ENCODE assay signal across 14 cellular contexts in the genomic region with DNA sequence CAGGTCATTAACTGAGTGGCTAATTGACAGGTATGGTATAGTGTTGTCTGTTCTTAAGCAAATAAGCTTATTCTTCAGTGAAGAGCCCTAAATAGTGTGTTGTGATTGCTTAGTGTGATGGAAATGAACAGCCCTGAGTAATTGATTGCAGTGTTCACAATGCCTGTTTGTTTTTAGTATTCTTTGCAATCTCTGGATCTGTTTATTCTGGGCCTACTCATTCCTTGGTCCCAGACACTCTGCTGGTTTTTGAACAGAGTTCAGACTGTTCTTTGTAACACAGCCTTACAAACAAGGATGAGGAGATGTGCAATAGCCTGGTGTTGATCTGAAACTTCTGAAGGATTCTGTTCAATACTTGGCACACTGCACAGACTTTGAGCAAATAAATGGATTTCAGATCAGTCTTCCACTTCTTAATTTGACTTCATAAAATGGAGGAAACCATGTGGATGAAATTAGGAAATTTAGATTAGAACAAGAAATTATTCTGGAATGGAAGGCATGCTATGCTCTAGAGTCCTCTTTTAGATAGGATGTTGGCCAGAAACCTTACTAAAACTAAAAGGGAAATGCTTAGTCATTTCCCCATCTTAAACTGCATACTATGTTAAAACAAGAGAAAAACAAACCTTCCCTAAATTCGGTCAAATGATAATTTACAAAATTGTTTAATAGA.
DNase-seq lines count a peak whose midpoint lies in the region; ATAC-seq and TF ChIP-seq lines count a peak whose summit lies in the region.
"Had no signal": no experiment of that assay in that cellular context is flagged by ENCODE, and none has a peak within 500 bp of the region (broad histone marks: within the 10 kb centered on the region; RNA-seq: fewer than 3 reads in every experiment).

No MANE protein-coding gene starts in this region.

- H3K36me3 Mint-ChIP-seq in activated T-helper 2 cell treated with anti-CD3 and anti-CD28 coated beads, Interferon-gamma antibody, Interleukin-2, Interleukin-4, amounts not matched to agents 10 μg/mL and 5 μg/mL and 100 μg/mL, durations not matched to agents 14 hours and 24 hours and 36 hours (ENCODE audit: low read depth) = no peaks in the 10 kb centered on the region
- H3K36me3 Mint-ChIP-seq: activated naive CD4-positive, alpha-beta T cell treated with anti-CD3 and anti-CD28 coated beads, Interleukin-2, amount 50 U/mL, for 24 hours; naive thymus-derived CD4-positive, alpha-beta T cell had no signal

- no peaks in the 10 kb centered on the region for H3K4me1 Mint-ChIP-seq in activated T-helper 2 cell treated with anti-CD3 and anti-CD28 coated beads, Interferon-gamma antibody, Interleukin-2, Interleukin-4, amounts not matched to agents 10 μg/mL and 5 μg/mL and 100 μg/mL, durations not matched to agents 14 hours and 24 hours and 36 hours (ENCODE audit: low read depth)
- H3K4me1 Mint-ChIP-seq: activated naive CD4-positive, alpha-beta T cell treated with anti-CD3 and anti-CD28 coated beads, Interleukin-2, amount 50 U/mL, for 24 hours; naive thymus-derived CD4-positive, alpha-beta T cell had no signal

- no peak for TF ChIP-seq EP300 in SK-N-SH (IDR thresholded peaks at IDR 0.05; ENCODE audit: borderline replicate concordance in 1 of 2, low read depth in 1 of 2, low read length in 1 of 2)

- intact Hi-C loops in activated T-helper 2 cell treated with anti-CD3 and anti-CD28 coated beads, Interferon-gamma antibody, Interleukin-2, Interleukin-4, amounts not matched to agents 10 μg/mL and 5 μg/mL and 100 μg/mL, durations not matched to agents 14 hours and 24 hours and 36 hours (cut with micrococcal nuclease) = no loop called here

- H4K20me1 ChIP-seq in SK-N-SH (ENCODE audit: insufficient read depth) (no peaks in the 10 kb centered on the region), OCI-LY3 (ENCODE audit: insufficient read depth, low read length) (no peaks in the 10 kb centered on the region)

- no peaks in the 10 kb centered on the region for H3K27me3 ChIP-seq in SK-N-SH (ENCODE audit: insufficient read depth)
- no peaks in the 10 kb centered on the region for H3K27me3 ChIP-seq in OCI-LY3 (ENCODE audit: low read depth, low read length)

- no peaks in the 10 kb centered on the region for H3K79me2 ChIP-seq in SK-N-SH (ENCODE audit: insufficient read depth)
- no peaks in the 10 kb centered on the region for H3K79me2 ChIP-seq in OCI-LY3 (ENCODE audit: low read length)

- H3K36me3 ChIP-seq in SK-N-SH (replicated peaks in 1 of 2; ENCODE audit: control insufficient read depth in 1 of 2, insufficient read depth in 2 of 2, low read length in 1 of 2) (no peaks in the 10 kb centered on the region), OCI-LY3 (replicated peaks; ENCODE audit: low read depth, low read length) (no peaks in the 10 kb centered on the region)

- POLR2A ChIA-PET in SK-N-SH (lab: Yijun Ruan, JAX) = no interaction called here

- H3K27ac ChIP-seq in SK-N-SH (ENCODE audit: low read depth in 2 of 2, low read length in 1 of 2) (peak overlapping the region in 1 of 2 experiments; percentile 3; a peak in 1 of 4 replicates), OCI-LY3 (ENCODE audit: low read length) (no peak overlapping the region)

- H2AFZ ChIP-seq in SK-N-SH (ENCODE audit: low read depth) (peak overlapping the region; percentile 47), OCI-LY3 (ENCODE audit: low read depth, low read length) (0 out of 2 replicates have a peak overlapping the region, but pooled peaks have one; percentile 29)

- ATAC-seq in SK-N-SH treated with all-trans-retinoic acid at 6 μM for 48 hours (no peak), HG02981 (IDR thresholded peaks at IDR 0.05; ENCODE audit: unreplicated experiment) (no peak)
- ATAC-seq: naive thymus-derived CD4-positive, alpha-beta T cell; Right ventricle myocardium inferior had no signal

- TF ChIP-seq RAD21 in SK-N-SH (IDR thresholded peaks at IDR 0.05; ENCODE audit: low read length) = no peak

- H3F3A ChIP-seq in SK-N-SH (replicated peaks; ENCODE audit: insufficient read depth) = no peaks in the 10 kb centered on the region

- CTCF ChIA-PET in SK-N-SH (lab: Yijun Ruan, JAX) = no interaction called here

- H3K9me3 ChIP-seq in SK-N-SH (no peaks in the 10 kb centered on the region), OCI-LY3 (ENCODE audit: insufficient read depth, low read length) (no peaks in the 10 kb centered on the region)

- DNase-seq in SK-N-SH = no peak
- peak; percentile 8 to 10 for DNase-seq in foreskin fibroblast
- DNase-seq in NCI-H524 (lab: John Stamatoyannopoulos, UW) = no peak
- DNase-seq in stimulated activated CD4-positive, alpha-beta T cell treated with anti-CD3 and anti-CD28 coated beads, Interleukin-1b, Interleukin-23, amount 100 ng/mL, for 48 hours = no peak
- no peak for DNase-seq in activated T-helper 2 cell treated with anti-CD3 and anti-CD28 coated beads, Interferon-gamma antibody, Interleukin-2, Interleukin-4, amounts not matched to agents 10 μg/mL and 5 μg/mL and 100 μg/mL, durations not matched to agents 14 hours and 24 hours and 36 hours (ENCODE audit: low spot score)
- DNase-seq: activated CD4-positive, alpha-beta T cell treated with anti-CD3 and anti-CD28 coated beads for 4 hours; naive thymus-derived CD4-positive, alpha-beta T cell; NCI-H1694; small intestine had no signal

- no peaks in the 10 kb centered on the region for H3K27me3 Mint-ChIP-seq in activated T-helper 2 cell treated with anti-CD3 and anti-CD28 coated beads, Interferon-gamma antibody, Interleukin-2, Interleukin-4, amounts not matched to agents 10 μg/mL and 5 μg/mL and 100 μg/mL, durations not matched to agents 14 hours and 24 hours and 36 hours (ENCODE audit: low read depth)
- H3K27me3 Mint-ChIP-seq: activated naive CD4-positive, alpha-beta T cell treated with anti-CD3 and anti-CD28 coated beads, Interleukin-2, amount 50 U/mL, for 24 hours; naive thymus-derived CD4-positive, alpha-beta T cell had no signal

- H3K4me3 ChIP-seq in SK-N-SH (ENCODE audit: low read depth in 2 of 2, low read length in 1 of 2) (no peak overlapping the region), OCI-LY3 (ENCODE audit: low read length) (no peak overlapping the region), foreskin fibroblast (ENCODE audit: low read depth in 1 of 2, low read length in 2 of 2) (no peak overlapping the region)

- no peaks in the 10 kb centered on the region for H3K9me2 ChIP-seq in SK-N-SH

- peaks cover 5% of the 10 kb centered on the region for H3K9me3 Mint-ChIP-seq in activated T-helper 2 cell treated with anti-CD3 and anti-CD28 coated beads, Interferon-gamma antibody, Interleukin-2, Interleukin-4, amounts not matched to agents 10 μg/mL and 5 μg/mL and 100 μg/mL, durations not matched to agents 14 hours and 24 hours and 36 hours
- H3K9me3 Mint-ChIP-seq: activated naive CD4-positive, alpha-beta T cell treated with anti-CD3 and anti-CD28 coated beads, Interleukin-2, amount 50 U/mL, for 24 hours had no signal

- no peak overlapping the region for H3K27ac Mint-ChIP-seq in activated T-helper 2 cell treated with anti-CD3 and anti-CD28 coated beads, Interferon-gamma antibody, Interleukin-2, Interleukin-4, amounts not matched to agents 10 μg/mL and 5 μg/mL and 100 μg/mL, durations not matched to agents 14 hours and 24 hours and 36 hours
- H3K27ac Mint-ChIP-seq: activated naive CD4-positive, alpha-beta T cell treated with anti-CD3 and anti-CD28 coated beads, Interleukin-2, amount 50 U/mL, for 24 hours; naive thymus-derived CD4-positive, alpha-beta T cell had no signal

- H3K9ac ChIP-seq in SK-N-SH (no peak overlapping the region), OCI-LY3 (ENCODE audit: low read length) (no peak overlapping the region)

- H3K4me2 ChIP-seq in SK-N-SH (no peak overlapping the region), OCI-LY3 (ENCODE audit: low read length) (peak overlapping the region; percentile 15)

- no peak for TF ChIP-seq CTCF in SK-N-SH (IDR thresholded peaks at IDR 0.05)
- no peak for TF ChIP-seq CTCF in OCI-LY3 (IDR thresholded peaks at IDR 0.05; ENCODE audit: low read depth, low read length)
- TF ChIP-seq CTCF in foreskin fibroblast (IDR thresholded peaks at IDR 0.05; ENCODE audit: low read depth, low read length) = no peak

- H3K4me3 Mint-ChIP-seq in activated T-helper 2 cell treated with anti-CD3 and anti-CD28 coated beads, Interferon-gamma antibody, Interleukin-2, Interleukin-4, amounts not matched to agents 10 μg/mL and 5 μg/mL and 100 μg/mL, durations not matched to agents 14 hours and 24 hours and 36 hours (ENCODE audit: low read depth) = no peak overlapping the region
- H3K4me3 Mint-ChIP-seq: activated naive CD4-positive, alpha-beta T cell treated with anti-CD3 and anti-CD28 coated beads, Interleukin-2, amount 50 U/mL, for 24 hours; naive thymus-derived CD4-positive, alpha-beta T cell had no signal

- H3K4me1 ChIP-seq in SK-N-SH (ENCODE audit: control insufficient read depth in 1 of 2, insufficient read depth in 2 of 2, low read depth in 1 of 2, low read length in 1 of 2) (peaks cover 0 to 9% of the 10 kb centered on the region in 2 experiments; a peak in 2 of 4 replicates), OCI-LY3 (ENCODE audit: low read length) (peaks cover 13% of the 10 kb centered on the region)

- WGBS in SK-N-SH (ENCODE audit: low lambda C conversion rate) = 65% methylated on average over 1 of the region's 1 CpG

TF ChIP-seq in SK-N-SH, 30 proteins besides CTCF, POLR2A, EP300 and RAD21 (continues in another document):
- no peak for TF ChIP-seq NFIC (IDR thresholded peaks at IDR 0.05; ENCODE audit: borderline replicate concordance)
- no peak for TF ChIP-seq NRF1 (IDR thresholded peaks at IDR 0.05; ENCODE audit: low read depth, low read length)

TF ChIP-seq in SK-N-SH treated with all-trans-retinoic acid at 6 μM for 48 hours, 23 proteins besides CTCF, POLR2A, EP300 and RAD21 (continues in another document):
- TF ChIP-seq, protein P1, sequence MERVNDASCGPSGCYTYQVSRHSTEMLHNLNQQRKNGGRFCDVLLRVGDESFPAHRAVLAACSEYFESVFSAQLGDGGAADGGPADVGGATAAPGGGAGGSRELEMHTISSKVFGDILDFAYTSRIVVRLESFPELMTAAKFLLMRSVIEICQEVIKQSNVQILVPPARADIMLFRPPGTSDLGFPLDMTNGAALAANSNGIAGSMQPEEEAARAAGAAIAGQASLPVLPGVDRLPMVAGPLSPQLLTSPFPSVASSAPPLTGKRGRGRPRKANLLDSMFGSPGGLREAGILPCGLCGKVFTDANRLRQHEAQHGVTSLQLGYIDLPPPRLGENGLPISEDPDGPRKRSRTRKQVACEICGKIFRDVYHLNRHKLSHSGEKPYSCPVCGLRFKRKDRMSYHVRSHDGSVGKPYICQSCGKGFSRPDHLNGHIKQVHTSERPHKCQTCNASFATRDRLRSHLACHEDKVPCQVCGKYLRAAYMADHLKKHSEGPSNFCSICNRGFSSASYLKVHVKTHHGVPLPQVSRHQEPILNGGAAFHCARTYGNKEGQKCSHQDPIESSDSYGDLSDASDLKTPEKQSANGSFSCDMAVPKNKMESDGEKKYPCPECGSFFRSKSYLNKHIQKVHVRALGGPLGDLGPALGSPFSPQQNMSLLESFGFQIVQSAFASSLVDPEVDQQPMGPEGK (CRISPR knock-in tag; IDR thresholded peaks at IDR 0.05; ENCODE audit: borderline replicate concordance) = no peak
- TF ChIP-seq ISL1 (CRISPR knock-in tag; IDR thresholded peaks at IDR 0.05) (no peak), CSDC2 (CRISPR knock-in tag; IDR thresholded peaks at IDR 0.05) (no peak), RARB (CRISPR knock-in tag; IDR thresholded peaks at IDR 0.05) (no peak), TOX (CRISPR knock-in tag; IDR thresholded peaks at IDR 0.05; ENCODE audit: borderline replicate concordance) (no peak)

Comparison
In these comparisons a context has a peak if more than half of its experiments do, and no peak if none do; other contexts are left out.
1. DNase-seq: peak in foreskin fibroblast (2 of 2); none in SK-N-SH (single experiment), NCI-H524 (0 of 2), stimulated activated CD4-positive, alpha-beta T cell treated with anti-CD3 and anti-CD28 coated beads, Interleukin-1b, Interleukin-23, amount 100 ng/mL, for 48 hours (single experiment) and activated T-helper 2 cell treated with anti-CD3 and anti-CD28 coated beads, Interferon-gamma antibody, Interleukin-2, Interleukin-4, amounts not matched to agents 10 μg/mL and 5 μg/mL and 100 μg/mL, durations not matched to agents 14 hours and 24 hours and 36 hours (single experiment).